In genomic region chr13:36820222-36820621, GRCh38 we compare ENCODE assay signal across 1 cellular context.
TF ChIP-seq lines count a peak whose summit lies in the region.

No MANE protein-coding gene starts in this region.

TF ChIP-seq in GM12878, 131 proteins besides CTCF, POLR2A, EP300 and RAD21 (continued from another document):
- no peak for TF ChIP-seq ZNF687 (IDR thresholded peaks at IDR 0.05)
- no peak for TF ChIP-seq CEBPZ (IDR thresholded peaks at IDR 0.05; ENCODE audit: low read depth, low read length)
- TF ChIP-seq ZSCAN29 (IDR thresholded peaks at IDR 0.05), result no peak
- TF ChIP-seq SIX5 (IDR thresholded peaks at IDR 0.05; ENCODE audit: low read depth, low read length, severe bottlenecking), result no peak
- no peak for TF ChIP-seq ESRRA (IDR thresholded peaks at IDR 0.05; ENCODE audit: low read length)
- TF ChIP-seq POLR2AphosphoS5 (IDR thresholded peaks at IDR 0.05; ENCODE audit: low read length), result no peak
- TF ChIP-seq E2F8 (IDR thresholded peaks at IDR 0.05; ENCODE audit: low read depth, partially characterized antibody), result no peak
- TF ChIP-seq CHD4 (IDR thresholded peaks at IDR 0.05), result no peak
- TF ChIP-seq IRF4 (IDR thresholded peaks at IDR 0.05; ENCODE audit: low read depth, low read length), result 0 out of 2 replicates have a peak, but pooled peaks have one; percentile 17
- TF ChIP-seq SREBF2 (IDR thresholded peaks at IDR 0.05; ENCODE audit: low read length), result peak; percentile 63; the same call in 1 of the 2 replicates
- no peak for TF ChIP-seq RFX5 (IDR thresholded peaks at IDR 0.05; ENCODE audit: low read depth, low read length)
- no peak for TF ChIP-seq IKZF1 (conservative IDR thresholded peaks at IDR 0.05)
- peak; percentile 97 for TF ChIP-seq KLF5 (IDR thresholded peaks at IDR 0.05; ENCODE audit: partially characterized antibody)
- no peak for TF ChIP-seq NKRF (conservative IDR thresholded peaks at IDR 0.05)
- TF ChIP-seq RELB (IDR thresholded peaks at IDR 0.05; ENCODE audit: low read depth), result peak; percentile 77
- 0 out of 2 replicates have a peak, but pooled peaks have one; percentile 30 for TF ChIP-seq SMARCA5 (IDR thresholded peaks at IDR 0.05)
- no peak for TF ChIP-seq MAX (IDR thresholded peaks at IDR 0.05; ENCODE audit: low read depth, low read length)
TF ChIP-seq in GM12878: peak in this region for 6.
